In the genomic region with DNA sequence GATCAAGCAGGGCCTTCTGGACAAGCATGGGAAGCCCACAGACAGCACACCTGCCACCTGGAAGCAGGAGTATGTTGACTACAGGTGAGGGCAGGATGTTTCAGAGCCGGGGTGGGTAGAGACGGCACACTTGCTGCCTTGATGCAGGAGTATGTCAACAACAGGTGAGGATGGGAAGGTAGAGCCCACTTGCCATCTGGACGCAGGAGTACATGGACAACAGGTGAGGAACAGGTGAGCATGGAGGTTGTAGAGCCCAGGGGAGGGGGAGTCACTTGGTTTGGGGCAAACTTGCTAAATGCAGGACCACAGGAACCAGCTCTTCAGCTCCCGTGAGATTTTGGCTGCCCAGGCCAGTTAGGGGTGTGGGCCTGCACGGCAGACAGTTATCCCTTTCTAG, we compare ENCODE assay signal across 28 cellular contexts. TPM values are rescaled to one million over a fixed set of nuclear protein-coding genes. Genes with fewer than 3 reads are reported as not detected.
"Had no signal": no experiment of that assay in that cellular context is flagged by ENCODE, and none has a peak within 500 bp of the region (broad histone marks: within the 10 kb centered on the region; RNA-seq: fewer than 3 reads in every experiment).

No MANE protein-coding gene starts in this region.

- H3K4me1 ChIP-seq: right lobe of liver, testis, uterus had no signal

- DNase-seq: activated CD8-positive, alpha-beta memory T cell treated with anti-CD3 and anti-CD28 coated beads, Interleukin-2, amount 50 U/mL, for 48 hours; activated gamma-delta T cell; activated T-cell treated with anti-CD3 and anti-CD28 coated beads, Interleukin-2, amount 50 U/mL, for 48 hours; anterior cingulate cortex; effector CD8-positive, alpha-beta T cell; foreskin melanocyte; immature natural killer cell; naive B cell; occipital lobe; posterior cingulate gyrus; right lobe of liver; stimulated activated CD4-positive, alpha-beta T cell treated with anti-CD3 and anti-CD28 coated beads, Interleukin-1b, Interleukin-23, amount 100 ng/mL, for 48 hours; testis; trophoblast cell; uterus had no signal

- H3K27ac ChIP-seq: right lobe of liver, skin epidermis, testis, uterus had no signal

- H3K9me3 ChIP-seq: right lobe of liver, testis, uterus had no signal

- H3K4me3 ChIP-seq: lung, right lobe of liver, skin epidermis, testis, uterus had no signal

- H3K4me1 Mint-ChIP-seq: brain, immature natural killer cell, naive B cell, neural crest cell had no signal

- H3K36me3 ChIP-seq: uterus had no signal

- H3K27me3 Mint-ChIP-seq: brain, naive B cell had no signal

- H3K27me3 ChIP-seq: right lobe of liver, testis, uterus had no signal

- ATAC-seq: WTC11 had no signal

- H3K9me3 Mint-ChIP-seq: immature natural killer cell, WTC11 had no signal

- H3K27ac Mint-ChIP-seq: brain had no signal

- H3K4me3 Mint-ChIP-seq: brain, immature natural killer cell, naive B cell, neural crest cell, WTC11 had no signal

RNA-seq across cellular contexts. Expression of gene SMIM9, which starts 59.8 kb away (rescaled TPM):
- total RNA-seq: activated CD8-positive, alpha-beta memory T cell treated with anti-CD3 and anti-CD28 coated beads for 36 hours; cardiac septum; chondrocyte; kidney epithelial cell; left lobe of liver; mesenteric fat pad; mucosa of gallbladder; neural crest cell; occipital lobe; right lobe of liver; uterus; WTC11 had no signal
- polyA plus RNA-seq: esophagus, immature natural killer cell, lung had no signal
